Comparison of ENCODE assay signal across 9 cellular contexts in genomic region chr22:38513063-38513462, GRCh38. TPM values are rescaled to one million over a fixed set of nuclear protein-coding genes. Genes with fewer than 3 reads are reported as not detected.
DNase-seq lines count a peak whose midpoint lies in the region; ATAC-seq and TF ChIP-seq lines count a peak whose summit lies in the region.
"Had no signal": no experiment of that assay in that cellular context is flagged by ENCODE, and none has a peak within 500 bp of the region (broad histone marks: within the 10 kb centered on the region; RNA-seq: fewer than 3 reads in every experiment).

No MANE protein-coding gene starts in this region.

- no peak overlapping the region for H3K4me3 ChIP-seq in SU-DHL-6 (ENCODE audit: insufficient read depth, low read length, poor library complexity, severe bottlenecking)

- H3K27ac Mint-ChIP-seq in type B pancreatic cell: no peak overlapping the region

- H3F3A ChIP-seq in SU-DHL-6 (ENCODE audit: insufficient read depth): no peaks in the 10 kb centered on the region

- no peak overlapping the region for H3K4me2 ChIP-seq in SU-DHL-6 (ENCODE audit: low read depth, low read length, poor library complexity, severe bottlenecking)

- H3K9ac ChIP-seq in SU-DHL-6 (ENCODE audit: low read length): no peak overlapping the region

- no peaks in the 10 kb centered on the region for H3K27me3 Mint-ChIP-seq in type B pancreatic cell
- H3K27me3 Mint-ChIP-seq: IgD-negative memory B cell had no signal

- no peaks in the 10 kb centered on the region for H3K9me2 ChIP-seq in SU-DHL-6 (replicated peaks; ENCODE audit: insufficient read depth, low read length)

- TF ChIP-seq CTCF in SU-DHL-6 (IDR thresholded peaks at IDR 0.05; ENCODE audit: insufficient read depth, low read length, poor library complexity, severe bottlenecking) (peak; percentile 26), type B pancreatic cell (conservative IDR thresholded peaks at IDR 0.05) (peak; percentile 36)

- H3K4me1 Mint-ChIP-seq in type B pancreatic cell (ENCODE audit: unreplicated experiment): no peaks in the 10 kb centered on the region

- no peak overlapping the region for H2AFZ ChIP-seq in SU-DHL-6 (ENCODE audit: low read depth, low read length, severe bottlenecking)

- no peaks in the 10 kb centered on the region for H3K36me3 ChIP-seq in SU-DHL-6 (ENCODE audit: low read length)

- no peaks in the 10 kb centered on the region for H3K9me3 ChIP-seq in SU-DHL-6 (ENCODE audit: insufficient read depth, low read length)

- H3K4me3 Mint-ChIP-seq in type B pancreatic cell: no peak overlapping the region
- H3K4me3 Mint-ChIP-seq: IgD-negative memory B cell had no signal

- DNase-seq in activated gamma-delta T cell treated with Interleukin-2 at 50 U/mL for 16 hours (peak; percentile 57), activated gamma-delta T cell (lab: John Stamatoyannopoulos, UW) (no peak), type B pancreatic cell (ENCODE audit: extremely low spot score, unreplicated experiment) (no peak), ecto neural progenitor cell (ENCODE audit: low spot score) (no peak), NCI-H1048 (lab: John Stamatoyannopoulos, UW) (no peak)

- ATAC-seq in esophagus mucosa (peak; percentile 62), GM18873 (IDR thresholded peaks at IDR 0.05; ENCODE audit: low FRiP score, unreplicated experiment) (no peak)

- H3K36me3 Mint-ChIP-seq in type B pancreatic cell: no peaks in the 10 kb centered on the region

- H3K27ac ChIP-seq in SU-DHL-6 (ENCODE audit: low read depth, low read length): no peak overlapping the region

- no peaks in the 10 kb centered on the region for H3K79me2 ChIP-seq in SU-DHL-6 (ENCODE audit: insufficient read depth, low read length)

- H3K9me3 Mint-ChIP-seq in type B pancreatic cell: no peaks in the 10 kb centered on the region
- H3K9me3 Mint-ChIP-seq: IgD-negative memory B cell had no signal

- no peaks in the 10 kb centered on the region for H4K20me1 ChIP-seq in SU-DHL-6 (ENCODE audit: low read depth, low read length)

- no peaks in the 10 kb centered on the region for H3K27me3 ChIP-seq in SU-DHL-6 (ENCODE audit: low read length)

RNA-seq across cellular contexts. Expression of gene DDX17, which starts 7.0 kb away (rescaled TPM):
- 183 TPM for total RNA-seq in esophagus mucosa
- 377 and 531 TPM in 2 replicates for total RNA-seq in type B pancreatic cell (ENCODE audit: low replicate concordance)

RNA-seq across cellular contexts. Expression of gene KDELR3, which starts 45.2 kb away (rescaled TPM):
- 3.2 TPM for total RNA-seq in esophagus mucosa
- 10.6 and 24.2 TPM in 2 replicates for total RNA-seq in type B pancreatic cell (ENCODE audit: low replicate concordance)

RNA-seq across cellular contexts. Expression of gene DMC1, which starts 56.9 kb away (rescaled TPM):
- 1.1 TPM for total RNA-seq in esophagus mucosa
- total RNA-seq in type B pancreatic cell (ENCODE audit: low replicate concordance): 2.5 and 5.6 TPM in 2 replicates

RNA-seq across cellular contexts. Expression of gene KCNJ4, which starts 58.1 kb away (rescaled TPM):
- not detected for total RNA-seq in esophagus mucosa
- 1.3 and 2.0 TPM in 2 replicates for total RNA-seq in type B pancreatic cell (ENCODE audit: low replicate concordance)
